In the genomic region with DNA sequence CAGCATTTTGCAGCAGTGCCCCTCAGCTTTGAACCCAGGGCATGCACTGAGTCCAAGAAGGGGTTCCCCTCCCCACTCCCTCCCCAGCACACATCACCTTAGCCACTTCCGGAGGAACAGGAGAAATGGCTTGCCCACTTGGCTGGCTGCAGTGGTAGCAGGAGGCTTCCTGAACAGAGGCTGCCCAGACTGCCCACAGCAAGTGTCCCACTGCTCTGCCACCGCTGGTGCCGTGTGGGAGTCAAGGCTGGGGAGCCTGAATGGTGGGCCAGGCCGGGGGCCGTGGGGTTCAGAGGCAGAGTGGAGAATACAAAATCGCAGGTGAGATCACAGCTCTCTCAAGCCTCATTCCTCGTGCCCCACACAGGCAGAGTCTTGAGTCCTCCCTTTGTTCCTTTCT, we compare ENCODE assay signal across 22 cellular contexts. TPM values are rescaled to one million over a fixed set of nuclear protein-coding genes. Genes with fewer than 3 reads are reported as not detected.
DNase-seq lines count a peak whose midpoint lies in the region; ATAC-seq, FAIRE-seq and TF ChIP-seq lines count a peak whose summit lies in the region.
"Had no signal": no experiment of that assay in that cellular context is flagged by ENCODE, and none has a peak within 500 bp of the region (broad histone marks: within the 10 kb centered on the region; RNA-seq: fewer than 3 reads in every experiment).

No MANE protein-coding gene starts in this region.

- no peaks in the 10 kb centered on the region for H3K9me3 Mint-ChIP-seq in activated CD4-positive, alpha-beta T cell treated with anti-CD3 and anti-CD28 coated beads, Interleukin-2, amount 10 ng/mL, durations not matched to agents 24 days and 14 days
- no peaks in the 10 kb centered on the region for H3K9me3 Mint-ChIP-seq in T-helper 1 cell treated with Interleukin-12 subunit alpha and Interleukin-12 subunit beta and Interleukin-4 antibody, amounts not matched to agents 30 μg/mL and 1 μg/mL, for 36 hours
- no peaks in the 10 kb centered on the region for H3K9me3 Mint-ChIP-seq in activated naive CD8-positive, alpha-beta T cell treated with anti-CD3 and anti-CD28 coated beads for 36 hours
- H3K9me3 Mint-ChIP-seq: nephron had no signal

- peaks cover 90% of the 10 kb centered on the region for H3K4me1 Mint-ChIP-seq in activated CD4-positive, alpha-beta T cell treated with anti-CD3 and anti-CD28 coated beads, Interleukin-2, amount 10 ng/mL, durations not matched to agents 24 days and 14 days
- H3K4me1 Mint-ChIP-seq in T-helper 1 cell treated with Interleukin-12 subunit alpha and Interleukin-12 subunit beta and Interleukin-4 antibody, amounts not matched to agents 30 μg/mL and 1 μg/mL, for 36 hours (ENCODE audit: low read depth): peaks cover 86% of the 10 kb centered on the region
- peaks cover 95% of the 10 kb centered on the region for H3K4me1 Mint-ChIP-seq in activated naive CD8-positive, alpha-beta T cell treated with anti-CD3 and anti-CD28 coated beads for 36 hours

- no peak for FAIRE-seq in urothelium cell line (lab: Jason Lieb, UNC)
- FAIRE-seq: A204.1, small intestine had no signal

- H3K36me3 Mint-ChIP-seq in activated CD4-positive, alpha-beta T cell treated with anti-CD3 and anti-CD28 coated beads, Interleukin-2, amount 10 ng/mL, durations not matched to agents 24 days and 14 days (ENCODE audit: low read depth): peaks cover 64% of the 10 kb centered on the region
- peaks cover 49% of the 10 kb centered on the region for H3K36me3 Mint-ChIP-seq in T-helper 1 cell treated with Interleukin-12 subunit alpha and Interleukin-12 subunit beta and Interleukin-4 antibody, amounts not matched to agents 30 μg/mL and 1 μg/mL, for 36 hours (ENCODE audit: low read depth)
- peaks cover 86% of the 10 kb centered on the region for H3K36me3 Mint-ChIP-seq in activated naive CD8-positive, alpha-beta T cell treated with anti-CD3 and anti-CD28 coated beads for 36 hours

- H3K27ac Mint-ChIP-seq in activated CD4-positive, alpha-beta T cell treated with anti-CD3 and anti-CD28 coated beads, Interleukin-2, amount 10 ng/mL, durations not matched to agents 24 days and 14 days: peak overlapping the region; percentile 86
- peak overlapping the region; percentile 87 for H3K27ac Mint-ChIP-seq in T-helper 1 cell treated with Interleukin-12 subunit alpha and Interleukin-12 subunit beta and Interleukin-4 antibody, amounts not matched to agents 30 μg/mL and 1 μg/mL, for 36 hours
- peak overlapping the region; percentile 92 for H3K27ac Mint-ChIP-seq in activated naive CD8-positive, alpha-beta T cell treated with anti-CD3 and anti-CD28 coated beads for 36 hours
- H3K27ac Mint-ChIP-seq: nephron had no signal

- no peak overlapping the region for H3K27ac ChIP-seq in RWPE1
- H3K27ac ChIP-seq: brain microvascular endothelial cell, prostate gland, tibial nerve had no signal

- intact Hi-C loops in activated CD4-positive, alpha-beta T cell treated with anti-CD3 and anti-CD28 coated beads, Interleukin-2, amount 10 ng/mL, durations not matched to agents 24 days and 14 days (cut with micrococcal nuclease): no loop called here

- no peaks in the 10 kb centered on the region for H3K27me3 Mint-ChIP-seq in activated CD4-positive, alpha-beta T cell treated with anti-CD3 and anti-CD28 coated beads, Interleukin-2, amount 10 ng/mL, durations not matched to agents 24 days and 14 days
- H3K27me3 Mint-ChIP-seq in T-helper 1 cell treated with Interleukin-12 subunit alpha and Interleukin-12 subunit beta and Interleukin-4 antibody, amounts not matched to agents 30 μg/mL and 1 μg/mL, for 36 hours (ENCODE audit: low read depth): no peaks in the 10 kb centered on the region
- no peaks in the 10 kb centered on the region for H3K27me3 Mint-ChIP-seq in activated naive CD8-positive, alpha-beta T cell treated with anti-CD3 and anti-CD28 coated beads for 36 hours

- ATAC-seq in GM19328 (IDR thresholded peaks at IDR 0.05; ENCODE audit: unreplicated experiment): no peak

- POLR2A ChIA-PET in RWPE1 (lab: Yijun Ruan, JAX; ENCODE audit: low non-redundant PET): no interaction called here

- TF ChIP-seq CTCF in RWPE1 (conservative IDR thresholded peaks at IDR 0.05; ENCODE audit: low read depth): no peak

- CTCF ChIA-PET in RWPE1 (lab: Yijun Ruan, JAX): no interaction called here

- peak overlapping the region; percentile 67 for H3K4me3 Mint-ChIP-seq in activated CD4-positive, alpha-beta T cell treated with anti-CD3 and anti-CD28 coated beads, Interleukin-2, amount 10 ng/mL, durations not matched to agents 24 days and 14 days
- H3K4me3 Mint-ChIP-seq in T-helper 1 cell treated with Interleukin-12 subunit alpha and Interleukin-12 subunit beta and Interleukin-4 antibody, amounts not matched to agents 30 μg/mL and 1 μg/mL, for 36 hours: peak overlapping the region; percentile 70
- peak overlapping the region; percentile 56 for H3K4me3 Mint-ChIP-seq in activated naive CD8-positive, alpha-beta T cell treated with anti-CD3 and anti-CD28 coated beads for 36 hours
- H3K4me3 Mint-ChIP-seq: nephron had no signal

- peak; percentile 76 for DNase-seq in activated CD4-positive, alpha-beta T cell treated with anti-CD3 and anti-CD28 coated beads, Interleukin-2, amount 10 ng/mL, durations not matched to agents 24 days and 14 days
- DNase-seq in activated CD4-positive, alpha-beta T cell treated with anti-CD3 and anti-CD28 coated beads for 1 hour: no peak
- DNase-seq in activated naive CD8-positive, alpha-beta T cell treated with anti-CD3 and anti-CD28 coated beads for 36 hours: no peak
- peak; percentile 41 for DNase-seq in stimulated activated CD8-positive, alpha-beta memory T cell treated with anti-CD3 and anti-CD28 coated beads, Interleukin-4, amount 100 ng/mL, for 48 hours
- DNase-seq in RWPE1 (ENCODE audit: low spot score) (no peak), urothelium cell line (ENCODE audit: low spot score) (no peak)
- DNase-seq: activated CD4-positive, alpha-beta T cell treated with anti-CD3 and anti-CD28 coated beads, Interleukin-2, amount 50 U/mL, for 4 hours; brain microvascular endothelial cell; DMS153; foreskin melanocyte; mesenchymal stem cell; NCI-H1417 treated with DMSO at 0.1 percent for 48 hours; NCI-H774; small intestine; stimulated activated CD4-positive, alpha-beta T cell treated with anti-CD3 and anti-CD28 coated beads, Interleukin-4, amount 100 ng/mL, for 4 hours; T1000 had no signal

RNA-seq across cellular contexts. Expression of gene CD247, which starts 34.5 kb away (rescaled TPM):
- total RNA-seq in activated CD4-positive, alpha-beta T cell treated with anti-CD3 and anti-CD28 coated beads, Interleukin-2, amount 10 ng/mL, durations not matched to agents 24 days and 14 days: 183 and 186 TPM in 2 replicates
- total RNA-seq in activated naive CD8-positive, alpha-beta T cell treated with anti-CD3 and anti-CD28 coated beads for 36 hours: 100 to 1,000 TPM; 166 TPM

Comparison
In these comparisons a context has a peak if more than half of its experiments do, and no peak if none do; other contexts are left out.
1. DNase-seq: peak in activated CD4-positive, alpha-beta T cell treated with anti-CD3 and anti-CD28 coated beads, Interleukin-2, amount 10 ng/mL, durations not matched to agents 24 days and 14 days (single experiment) and stimulated activated CD8-positive, alpha-beta memory T cell treated with anti-CD3 and anti-CD28 coated beads, Interleukin-4, amount 100 ng/mL, for 48 hours (single experiment); none in activated CD4-positive, alpha-beta T cell treated with anti-CD3 and anti-CD28 coated beads for 1 hour (single experiment), activated naive CD8-positive, alpha-beta T cell treated with anti-CD3 and anti-CD28 coated beads for 36 hours (single experiment), RWPE1 (single experiment) and urothelium cell line (single experiment).
2. Peak in every context shown above with its lines, with median percentiles within 50 percentile points of each other: H3K27ac Mint-ChIP-seq and H3K4me3 Mint-ChIP-seq.